Comparison of ENCODE assay signal across 27 cellular contexts in the genomic region with DNA sequence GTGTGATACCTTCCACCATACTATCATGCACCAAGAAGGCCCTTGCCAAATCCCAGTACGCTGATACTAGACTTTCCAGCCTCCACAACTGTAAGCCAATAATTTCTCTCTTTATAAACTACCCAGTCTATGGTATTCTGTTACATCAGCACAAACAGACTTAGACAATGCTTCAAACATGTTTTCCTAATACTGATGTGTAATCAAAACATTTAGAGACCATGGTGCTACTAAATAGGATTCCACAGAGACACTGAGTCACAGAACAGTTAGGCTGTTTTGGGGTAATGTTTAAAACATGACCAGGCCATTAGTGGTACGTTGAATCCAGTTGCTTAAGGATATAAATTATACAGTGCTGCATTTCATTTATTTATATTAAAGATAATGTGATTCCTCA.
DNase-seq lines count a peak whose midpoint lies in the region; ATAC-seq and TF ChIP-seq lines count a peak whose summit lies in the region.
"Had no signal": no experiment of that assay in that cellular context is flagged by ENCODE, and none has a peak within 500 bp of the region (broad histone marks: within the 10 kb centered on the region; RNA-seq: fewer than 3 reads in every experiment).

No MANE protein-coding gene starts in this region.

- 57% methylated on average over 1 of the region's 2 CpGs; no CpG with 5 or more reads in 1 of the 2 experiments for WGBS in IMR-90 (ENCODE audit: extremely low coverage in 2 of 2, insufficient read length in 1 of 2), 2 experiments

- no TSS peak for BruUV-seq in IMR-90 (replicated peaks; lab: Mats Ljungman, UMichigan)
- BruUV-seq in OCI-LY7 (replicated peaks; lab: Mats Ljungman, UMichigan), result no TSS peak

- no peak for TF ChIP-seq POLR2A in IMR-90 (IDR thresholded peaks at IDR 0.05; ENCODE audit: low read depth, low read length)

- H3K27ac ChIP-seq in CD8-positive, alpha-beta T cell (ENCODE audit: low read depth, low read length), result no peak overlapping the region
- no peak overlapping the region for H3K27ac ChIP-seq in IMR-90 (ENCODE audit: insufficient read depth, low read length)
- no peak overlapping the region for H3K27ac ChIP-seq in OCI-LY7 (ENCODE audit: low read depth, low read length, poor library complexity, severe bottlenecking)
- H3K27ac ChIP-seq: foreskin keratinocyte, ovary, right atrium auricular region, thoracic aorta had no signal

- H3K27me3 ChIP-seq in CD8-positive, alpha-beta T cell (ENCODE audit: insufficient read depth, low read length), result no peaks in the 10 kb centered on the region
- no peaks in the 10 kb centered on the region for H3K27me3 ChIP-seq in IMR-90 (ENCODE audit: control insufficient read depth, insufficient read depth, low read length)
- H3K27me3 ChIP-seq: foreskin keratinocyte, ovary, right atrium auricular region had no signal

- no peaks in the 10 kb centered on the region for H3K4me1 ChIP-seq in CD8-positive, alpha-beta T cell (ENCODE audit: insufficient read depth, low read length)
- H3K4me1 ChIP-seq in IMR-90 (ENCODE audit: control insufficient read depth, insufficient read depth, low read length) (peaks cover 14% of the 10 kb centered on the region), OCI-LY7 (ENCODE audit: insufficient read depth, low read length, poor library complexity, severe bottlenecking) (no peaks in the 10 kb centered on the region)

- H3K79me1 ChIP-seq in IMR-90 (ENCODE audit: low read depth in 1 of 2, low read length in 2 of 2), result peaks cover 22 to 70% of the 10 kb centered on the region in 2 experiments

- H3K9ac ChIP-seq in IMR-90 (ENCODE audit: low read depth, low read length), result no peak overlapping the region

- POLR2A ChIA-PET in CD8-positive, alpha-beta T cell (lab: Charles Lee), result no interaction called here
- POLR2A ChIA-PET in IMR-90 (lab: Charles Lee; ENCODE audit: unreplicated experiment), result no interaction called here
- POLR2A ChIA-PET in GM10248 (lab: Yijun Ruan, JAX), result no interaction called here
- POLR2A ChIA-PET in OCI-LY7 (lab: Charles Lee), result no interaction called here

- H3K4me3 ChIP-seq in CD8-positive, alpha-beta T cell (ENCODE audit: low read depth, low read length), result no peak overlapping the region
- H3K4me3 ChIP-seq in IMR-90 (ENCODE audit: insufficient read depth, low read depth, low read length) (no peak overlapping the region), skeletal muscle cell (ENCODE audit: low read depth, low read length) (no peak overlapping the region), OCI-LY7 (ENCODE audit: low read depth, low read length, poor library complexity, severe bottlenecking) (no peak overlapping the region)
- H3K4me3 ChIP-seq: ovary, right atrium auricular region, thoracic aorta had no signal

- peak overlapping the region; percentile 46 for H3K27ac Mint-ChIP-seq in CD8-positive, alpha-beta T cell
- H3K27ac Mint-ChIP-seq: dendritic cell treated with granulocyte-macrophage colony-stimulating factor and Interleukin-4, amounts not matched to agents 40 ng/mL and 50 ng/mL, for 4 days had no signal

- ATAC-seq in CD8-positive, alpha-beta T cell, result no peak
- ATAC-seq in IMR-90 (ENCODE audit: low read depth), result peak; percentile 80
- ATAC-seq: foreskin keratinocyte, left lobe of liver had no signal

- H3K79me2 ChIP-seq in OCI-LY7 (ENCODE audit: insufficient read depth, low read depth, low read length), result no peaks in the 10 kb centered on the region

- no peak overlapping the region for H3K23ac ChIP-seq in IMR-90 (ENCODE audit: low read depth, low read length)

- TF ChIP-seq CTCF in CD8-positive, alpha-beta T cell (IDR thresholded peaks at IDR 0.05), result no peak
- TF ChIP-seq CTCF in IMR-90 (conservative IDR thresholded peaks at IDR 0.05; ENCODE audit: low read depth, low read length) (no peak), GM10248 (IDR thresholded peaks at IDR 0.05; ENCODE audit: control extremely low read depth, extremely low read depth, low read depth, missing control alignments) (no peak), OCI-LY7 (conservative IDR thresholded peaks at IDR 0.05; ENCODE audit: low read length) (no peak)

- H2BK120ac ChIP-seq in IMR-90 (ENCODE audit: low read depth, low read length), result no peak overlapping the region

- H3K4me2 ChIP-seq in IMR-90 (ENCODE audit: low read depth, low read length) (no peak overlapping the region), OCI-LY7 (ENCODE audit: low read length) (no peak overlapping the region)

- in situ Hi-C loops in IMR-90 (cut with MboI; ENCODE audit: low sequenced_read_pairs), result no loop called here

- peaks cover 28% of the 10 kb centered on the region for H3K36me3 ChIP-seq in CD8-positive, alpha-beta T cell (ENCODE audit: insufficient read depth, low read length)
- H3K36me3 ChIP-seq in IMR-90 (ENCODE audit: control insufficient read depth, insufficient read depth, low read length) (peaks cover 15% of the 10 kb centered on the region), OCI-LY7 (ENCODE audit: insufficient read depth, low read length) (peaks cover 81% of the 10 kb centered on the region)
- H3K36me3 ChIP-seq: ovary had no signal

- no peaks in the 10 kb centered on the region for H3K9me2 ChIP-seq in OCI-LY7 (ENCODE audit: insufficient read depth, low read length)

- no peak overlapping the region for H3K18ac ChIP-seq in IMR-90 (ENCODE audit: low read depth, low read length)

- no peak overlapping the region for H3K4ac ChIP-seq in IMR-90 (ENCODE audit: low read depth, low read length)

- H4K8ac ChIP-seq in IMR-90 (ENCODE audit: low read depth in 2 of 2, low read length in 2 of 2), result no peak overlapping the region

- H3K14ac ChIP-seq in IMR-90 (replicated peaks; ENCODE audit: low read depth, low read length), result no peak overlapping the region

- H2AFZ ChIP-seq in IMR-90 (replicated peaks; ENCODE audit: low read length, poor library complexity) (no peak overlapping the region), OCI-LY7 (ENCODE audit: low read length) (no peak overlapping the region)

- CTCF ChIA-PET in CD8-positive, alpha-beta T cell (lab: Charles Lee), result no interaction called here
- CTCF ChIA-PET in IMR-90 (lab: Yijun Ruan, JAX) (no interaction called here), GM10248 (lab: Yijun Ruan, JAX) (interaction anchor here (1.7 kb wide), 1 partner anchor 27 kb away, joined by 6 read pairs; no protein-coding TSS in a partner anchor), OCI-LY7 (lab: Charles Lee; ENCODE audit: unreplicated experiment) (no interaction called here)

- intact Hi-C loops in CD8-positive, alpha-beta T cell (cut with DNase I, micrococcal nuclease), result loop anchor here in 1 of 2 experiments (5.0 kb wide), 2 partner anchors 93 to 273 kb away; no protein-coding TSS in a partner anchor
- intact Hi-C loops in IMR-90 (cut with micrococcal nuclease), result no loop called here
- intact Hi-C loops in posterior cingulate gyrus (cut with DNase I), result no loop called here
- intact Hi-C loops in OCI-LY7 (cut with micrococcal nuclease; ENCODE audit: unreplicated experiment), result no loop called here

- dilution Hi-C loops in IMR-90 (cut with HindIII; ENCODE audit: low sequenced_read_pairs, unreplicated experiment), result no loop called here

- H4K20me1 ChIP-seq in IMR-90 (ENCODE audit: insufficient read depth, low read length) (peaks cover 64% of the 10 kb centered on the region), OCI-LY7 (ENCODE audit: insufficient read depth, low read length) (no peaks in the 10 kb centered on the region)

- H3K27me3 Mint-ChIP-seq in CD8-positive, alpha-beta T cell (ENCODE audit: low read depth), result no peaks in the 10 kb centered on the region
- H3K27me3 Mint-ChIP-seq: CD4-positive, alpha-beta memory T cell; dendritic cell treated with granulocyte-macrophage colony-stimulating factor and Interleukin-4, amounts not matched to agents 40 ng/mL and 50 ng/mL, for 4 days had no signal

- TF ChIP-seq RAD21 in IMR-90 (IDR thresholded peaks at IDR 0.05; ENCODE audit: low read length), result no peak

- no peak overlapping the region for H2AK5ac ChIP-seq in IMR-90 (ENCODE audit: low read depth, low read length)

- peaks cover 87% of the 10 kb centered on the region for H3K36me3 Mint-ChIP-seq in CD8-positive, alpha-beta T cell

- H3K4me3 Mint-ChIP-seq in CD8-positive, alpha-beta T cell, result no peak overlapping the region
- H3K4me3 Mint-ChIP-seq: CD4-positive, alpha-beta memory T cell; dendritic cell treated with granulocyte-macrophage colony-stimulating factor and Interleukin-4, amounts not matched to agents 40 ng/mL and 50 ng/mL, for 4 days; T-helper 1 cell treated with Interleukin-12 subunit alpha and Interleukin-12 subunit beta and Interleukin-4 antibody, amounts not matched to agents 30 μg/mL and 1 μg/mL, for 36 hours had no signal

- H2AK9ac ChIP-seq in IMR-90 (replicated peaks; ENCODE audit: low read depth, low read length, poor library complexity), result no peak overlapping the region

- H3K56ac ChIP-seq in IMR-90 (ENCODE audit: extremely low read depth, insufficient read depth, low read length), result no peak overlapping the region

- peaks cover 23% of the 10 kb centered on the region for H3K9me1 ChIP-seq in IMR-90 (ENCODE audit: insufficient read depth, low read length)

- H2BK15ac ChIP-seq in IMR-90 (ENCODE audit: low read depth, low read length), result no peak overlapping the region

- H3K4me1 Mint-ChIP-seq in CD8-positive, alpha-beta T cell (ENCODE audit: low read depth), result peaks cover 13% of the 10 kb centered on the region

- no peaks in the 10 kb centered on the region for H3K9me3 ChIP-seq in CD8-positive, alpha-beta T cell (ENCODE audit: low read length)
- H3K9me3 ChIP-seq in IMR-90 (ENCODE audit: control insufficient read depth, insufficient read depth, low read length) (no peaks in the 10 kb centered on the region), OCI-LY7 (ENCODE audit: low read length) (no peaks in the 10 kb centered on the region)
- H3K9me3 ChIP-seq: ovary, right atrium auricular region, thoracic aorta had no signal

- no peak for DNase-seq in CD8-positive, alpha-beta T cell
- DNase-seq in IMR-90 (peak; percentile 90), fibroblast of gingiva (ENCODE audit: low read depth) (peak; percentile 50), skeletal muscle cell (ENCODE audit: low read depth) (peak; percentile 36), posterior cingulate gyrus (no peak), GM10248 (ENCODE audit: extremely low spot score) (no peak), OCI-LY7 (ENCODE audit: low spot score) (no peak)
- DNase-seq: activated CD4-positive, alpha-beta T cell treated with anti-CD3 and anti-CD28 coated beads for 1 hour; activated T-cell treated with anti-CD3 and anti-CD28 coated beads, Interleukin-2, amount 50 U/mL, for 1 hour; amniotic stem cell; CD4-positive, alpha-beta memory T cell; DMS153; foreskin keratinocyte; GF-D8; mesendoderm; NCI-H1092; NCI-H1930; NCI-H226; ovary; RPMI8226; stimulated activated CD4-positive, alpha-beta T cell treated with anti-CD3 and anti-CD28 coated beads, Interleukin-4, amount 100 ng/mL, for 4 hours; stimulated activated naive CD4-positive, alpha-beta T cell treated with Interleukin-2 at 50 U/mL for 16 hours had no signal

- H3K9me3 Mint-ChIP-seq in CD8-positive, alpha-beta T cell, result no peaks in the 10 kb centered on the region
- H3K9me3 Mint-ChIP-seq: CD4-positive, alpha-beta memory T cell; dendritic cell treated with granulocyte-macrophage colony-stimulating factor and Interleukin-4, amounts not matched to agents 40 ng/mL and 50 ng/mL, for 4 days; T-helper 1 cell treated with Interleukin-12 subunit alpha and Interleukin-12 subunit beta and Interleukin-4 antibody, amounts not matched to agents 30 μg/mL and 1 μg/mL, for 36 hours had no signal

- H2BK5ac ChIP-seq in IMR-90 (ENCODE audit: low read depth, low read length, poor library complexity, severe bottlenecking), result peak overlapping the region; percentile 80

- no peak overlapping the region for H4K5ac ChIP-seq in IMR-90 (ENCODE audit: low read depth, low read length)

- H4K91ac ChIP-seq in IMR-90 (ENCODE audit: insufficient read depth, low read depth, low read length), result no peak overlapping the region

- no peak overlapping the region for H2BK20ac ChIP-seq in IMR-90 (ENCODE audit: low read depth, low read length)

Comparison
In these comparisons a context has a peak if more than half of its experiments do, and no peak if none do; other contexts are left out.
1. DNase-seq: peak in IMR-90 (single experiment), fibroblast of gingiva (single experiment) and skeletal muscle cell (single experiment); none in CD8-positive, alpha-beta T cell (0 of 7), posterior cingulate gyrus (0 of 10), GM10248 (single experiment) and OCI-LY7 (single experiment).